In the genomic region with DNA sequence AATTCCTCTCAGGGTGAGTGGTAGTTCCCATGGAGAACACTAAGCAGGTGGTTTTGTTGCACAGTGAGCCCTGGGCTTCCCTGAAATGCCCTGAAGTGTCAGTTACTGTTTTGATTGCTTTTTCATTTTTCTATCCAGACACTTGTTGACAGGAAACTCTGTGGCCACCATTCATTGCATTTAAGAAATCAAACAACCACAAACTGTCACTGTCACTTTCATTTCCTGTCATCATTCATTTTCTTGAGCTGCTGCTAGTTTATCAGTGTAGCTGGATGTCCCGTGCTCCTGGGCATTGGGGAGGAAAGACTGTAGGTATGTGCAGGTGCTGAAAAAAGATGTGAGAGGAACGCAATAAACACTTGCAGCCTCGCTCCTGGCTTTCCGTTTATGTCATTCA, we compare ENCODE assay signal across 9 cellular contexts.
DNase-seq lines count a peak whose midpoint lies in the region; ATAC-seq, FAIRE-seq and TF ChIP-seq lines count a peak whose summit lies in the region.
"Had no signal": no experiment of that assay in that cellular context is flagged by ENCODE, and none has a peak within 500 bp of the region (broad histone marks: within the 10 kb centered on the region; RNA-seq: fewer than 3 reads in every experiment).

No MANE protein-coding gene starts in this region.

- CTCF ChIA-PET in HepG2 (lab: Yijun Ruan, JAX; ENCODE audit: low intra/inter-chr PET ratio, low total read pairs) = no interaction called here

- no TSS peak for BruUV-seq in HepG2 (replicated peaks; lab: Mats Ljungman, UMichigan)

- POLR2A ChIA-PET in HepG2 (lab: Yijun Ruan, JAX) = no interaction called here

- H2AFZ ChIP-seq in DND-41 (ENCODE audit: low read depth, low read length) (peak overlapping the region; percentile 55), HepG2 (ENCODE audit: low read length) (no peak overlapping the region)

- peak overlapping the region; percentile 99 for H3K27ac ChIP-seq in DND-41 (ENCODE audit: low read length)
- no peak overlapping the region for H3K27ac ChIP-seq in HepG2 (ENCODE audit: extremely low read length, insufficient read depth, low read length)

- peaks cover 41% of the 10 kb centered on the region for H3K4me1 ChIP-seq in DND-41 (ENCODE audit: insufficient read depth, low read length)
- H3K4me1 ChIP-seq in HepG2 (ENCODE audit: insufficient read depth, low read length) = no peaks in the 10 kb centered on the region

- H3K36me3 ChIP-seq in DND-41 (ENCODE audit: insufficient read depth, low read length) (no peaks in the 10 kb centered on the region), HepG2 (replicated peaks in 1 of 2; ENCODE audit: control insufficient read depth in 1 of 2, insufficient read depth in 2 of 2, low read length in 2 of 2) (no peaks in the 10 kb centered on the region)

- no peak for TF ChIP-seq RAD21 in HepG2 (CRISPR knock-in tag; IDR thresholded peaks at IDR 0.05)

- in situ Hi-C loops in HepG2 (cut with HindIII; ENCODE audit: extremely low pct_ligation_motif_present, low pct_unique_long_range_greater_than_20kb) = no loop called here

- no peak for FAIRE-seq in HepG2 (lab: Jason Lieb, UNC)

- TF ChIP-seq CTCF in DND-41 (IDR thresholded peaks at IDR 0.05; ENCODE audit: borderline replicate concordance, extremely low read depth, low read length, poor library complexity, severe bottlenecking) (no peak), HepG2 (CRISPR knock-in tag; IDR thresholded peaks at IDR 0.05) (no peak)

- peaks cover 4% of the 10 kb centered on the region for H3K9me3 ChIP-seq in DND-41 (ENCODE audit: insufficient read depth, low read length, severe bottlenecking)
- H3K9me3 ChIP-seq in HepG2 (ENCODE audit: low read length) = no peaks in the 10 kb centered on the region

- ATAC-seq in DND-41 (ENCODE audit: insufficient read depth, low read depth) (peak; percentile 88), GM19438 (IDR thresholded peaks at IDR 0.05; ENCODE audit: low read depth, unreplicated experiment) (peak; percentile 90), HG03196 (IDR thresholded peaks at IDR 0.05; ENCODE audit: unreplicated experiment) (peak; percentile 97), HepG2 (no peak), left colon (no peak)
- ATAC-seq: WTC11 had no signal

- intact Hi-C loops in HepG2 (cut with micrococcal nuclease; ENCODE audit: unreplicated experiment) = no loop called here
- intact Hi-C loops in left colon (cut with DNase I, micrococcal nuclease) = no loop called here

- 12% methylated on average over 4 of the region's 4 CpGs for WGBS in HepG2 (ENCODE audit: low lambda C conversion rate)

- H4K20me1 ChIP-seq in DND-41 (ENCODE audit: insufficient read depth, low read length) = no peaks in the 10 kb centered on the region
- no peaks in the 10 kb centered on the region for H4K20me1 ChIP-seq in HepG2 (ENCODE audit: insufficient read depth, low read length)

- H3K4me3 ChIP-seq in DND-41 (ENCODE audit: low read depth in 1 of 2, low read length in 2 of 2) (peak overlapping the region in 1 of 2 experiments; percentile 48; a peak in 2 of 4 replicates), HepG2 (replicated peaks in 1 of 3; ENCODE audit: insufficient read depth in 1 of 3, low read depth in 2 of 3, low read length in 3 of 3) (no peak overlapping the region)

- no peak for TF ChIP-seq EP300 in HepG2 (IDR thresholded peaks at IDR 0.05; ENCODE audit: low read depth in 2 of 2, low read length in 2 of 2)
- TF ChIP-seq EP300 in HepG2 (CRISPR knock-in tag; IDR thresholded peaks at IDR 0.05; ENCODE audit: borderline replicate concordance) = no peak

- no peak for TF ChIP-seq POLR2A in HepG2 (IDR thresholded peaks at IDR 0.05; ENCODE audit: insufficient read depth in 1 of 2, low read depth in 2 of 2, low read length in 2 of 2)

- H3K27me3 ChIP-seq in DND-41 (ENCODE audit: insufficient read depth, low read length, poor library complexity) = no peaks in the 10 kb centered on the region
- H3K27me3 ChIP-seq in HepG2 (ENCODE audit: control insufficient read depth in 1 of 2, insufficient read depth in 2 of 2, low read length in 2 of 2) = no peaks in the 10 kb centered on the region

- peak overlapping the region; percentile 58 for H3K9ac ChIP-seq in DND-41 (ENCODE audit: low read depth, low read length)
- H3K9ac ChIP-seq in HepG2 (ENCODE audit: insufficient read depth, low read depth, low read length) = no peak overlapping the region

- peak overlapping the region; percentile 65 for H3K4me2 ChIP-seq in DND-41 (ENCODE audit: insufficient read depth, low read length)
- no peak overlapping the region for H3K4me2 ChIP-seq in HepG2 (ENCODE audit: low read depth, low read length)

- DNase-seq in DND-41 (peak; percentile 79), SIG-M5 treated with dmso at 0.1 percent for 504 hours (lab: John Stamatoyannopoulos, UW; ENCODE audit: unreplicated experiment) (peak; percentile 88), HepG2 (ENCODE audit: low spot score) (no peak), epidermal melanocyte (ENCODE audit: insufficient read length, low spot score) (no peak), iPS-NIHi7 (ENCODE audit: extremely low spot score) (no peak), left colon (no peak)

- H3K79me2 ChIP-seq in DND-41 (ENCODE audit: insufficient read depth, low read length) (no peaks in the 10 kb centered on the region), HepG2 (ENCODE audit: insufficient read depth, low read length) (no peaks in the 10 kb centered on the region)

TF ChIP-seq in HepG2, 621 proteins besides CTCF, POLR2A, EP300 and RAD21:
- TF ChIP-seq NFIC (IDR thresholded peaks at IDR 0.05; ENCODE audit: low read length) (no peak), ZFP41 (CRISPR knock-in tag; IDR thresholded peaks at IDR 0.05; ENCODE audit: borderline replicate concordance) (no peak)
- TF ChIP-seq, protein P1, sequence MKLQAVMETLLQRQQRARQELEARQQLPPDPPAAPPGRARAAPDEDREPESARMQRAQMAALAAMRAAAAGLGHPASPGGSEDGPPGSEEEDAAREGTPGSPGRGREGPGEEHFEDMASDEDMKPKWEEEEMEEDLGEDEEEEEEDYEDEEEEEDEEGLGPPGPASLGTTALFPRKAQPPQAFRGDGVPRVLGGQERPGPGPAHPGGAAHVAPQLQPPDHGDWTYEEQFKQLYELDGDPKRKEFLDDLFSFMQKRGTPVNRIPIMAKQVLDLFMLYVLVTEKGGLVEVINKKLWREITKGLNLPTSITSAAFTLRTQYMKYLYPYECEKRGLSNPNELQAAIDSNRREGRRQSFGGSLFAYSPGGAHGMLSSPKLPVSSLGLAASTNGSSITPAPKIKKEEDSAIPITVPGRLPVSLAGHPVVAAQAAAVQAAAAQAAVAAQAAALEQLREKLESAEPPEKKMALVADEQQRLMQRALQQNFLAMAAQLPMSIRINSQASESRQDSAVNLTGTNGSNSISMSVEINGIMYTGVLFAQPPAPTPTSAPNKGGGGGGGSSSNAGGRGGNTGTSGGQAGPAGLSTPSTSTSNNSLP (IDR thresholded peaks at IDR 0.05; ENCODE audit: low read depth, low read length) = no peak

Comparison
In these comparisons a context has a peak if more than half of its experiments do, and no peak if none do; other contexts are left out.
1. ATAC-seq: peak in DND-41 (single experiment), GM19438 (single experiment) and HG03196 (single experiment); none in HepG2 (single experiment) and left colon (single experiment).
2. DNase-seq: peak in DND-41 (single experiment) and SIG-M5 treated with dmso at 0.1 percent for 504 hours (single experiment); none in HepG2 (single experiment), epidermal melanocyte (single experiment), iPS-NIHi7 (single experiment) and left colon (0 of 2).